34 cellular contexts compared by ENCODE assay signal in genomic region chr11:71324788-71325417, GRCh38.
"Had no signal": no experiment of that assay in that cellular context is flagged by ENCODE, and none has a peak within 500 bp of the region (broad histone marks: within the 10 kb centered on the region; RNA-seq: fewer than 3 reads in every experiment).

No MANE protein-coding gene starts in this region.

- DNase-seq: activated B cell treated with CpG ODN at 0.5 μM for 24 hours; activated CD4-positive, alpha-beta memory T cell treated with anti-CD3 and anti-CD28 coated beads for 36 hours; activated CD4-positive, alpha-beta T cell treated with anti-CD3 and anti-CD28 coated beads for 4 hours; activated CD4-positive, alpha-beta T cell treated with anti-CD3 and anti-CD28 coated beads, Interleukin-2, amount 50 U/mL, for 1 hour; activated CD4-positive, CD25-positive, alpha-beta regulatory T cell treated with anti-CD3 and anti-CD28 coated beads, Interleukin-2, amount 50 U/mL, for 72 hours; activated CD8-positive, alpha-beta memory T cell treated with anti-CD3 and anti-CD28 coated beads, Interleukin-2, amount 50 U/mL, for 4 hours; activated naive CD4-positive, alpha-beta T cell; activated T-cell treated with anti-CD3 and anti-CD28 coated beads for 4 hours; activated T-cell treated with anti-CD3 and anti-CD28 coated beads, Interleukin-2, amount 50 U/mL, for 4 hours; body of pancreas; Kasumi-1; KG1; MG63; NCI-H1048; NCI-H1105 treated with DMSO at 0.1 percent for 48 hours; NCI-H1436; NCI-H1694; NCI-H1930; NCI-H345; NCI-H524 treated with DMSO at 0.1 percent for 48 hours; NCI-H748 treated with DMSO at 0.1 percent for 48 hours; NK-92 treated with Interleukin-12 subunit alpha and Interleukin-12 subunit beta, amount 100 ng/mL, for 24 hours; PC-3; Right ventricle myocardium superior; SW 1271; T-helper 1 cell; T-helper 2 cell; T-helper 9 cell had no signal

- H3K27ac Mint-ChIP-seq: activated B cell treated with CpG ODN at 0.5 μM for 24 hours; activated CD4-positive, alpha-beta memory T cell treated with anti-CD3 and anti-CD28 coated beads for 36 hours; activated naive CD4-positive, alpha-beta T cell treated with anti-CD3 and anti-CD28 coated beads, Interleukin-2, amount 50 U/mL, for 72 hours; activated T-helper 1 cell treated with anti-CD3 and anti-CD28 coated beads, Interleukin-12 subunit alpha, Interleukin-12 subunit beta, Interleukin-2, Interleukin-4 antibody, amounts not matched to agents 30 ng/mL and 10 ng/mL and 1 ng/mL, durations not matched to agents 14 hours and 24 hours and 36 hours had no signal

- H3K27me3 ChIP-seq: adrenal gland, body of pancreas, breast epithelium, MG63 had no signal

- H3K4me3 ChIP-seq: adrenal gland, body of pancreas, breast epithelium, MG63 had no signal

- H3K9me3 Mint-ChIP-seq: activated CD4-positive, alpha-beta memory T cell treated with anti-CD3 and anti-CD28 coated beads for 36 hours; activated naive CD4-positive, alpha-beta T cell treated with anti-CD3 and anti-CD28 coated beads, Interleukin-2, amount 50 U/mL, for 72 hours; activated T-cell treated with anti-CD3 and anti-CD28 coated beads, Interleukin-2, amount 50 U/mL, for 4 hours; activated T-helper 1 cell treated with anti-CD3 and anti-CD28 coated beads, Interleukin-12 subunit alpha, Interleukin-12 subunit beta, Interleukin-2, Interleukin-4 antibody, amounts not matched to agents 30 ng/mL and 10 ng/mL and 1 ng/mL, durations not matched to agents 14 hours and 24 hours and 36 hours had no signal

- H3K4me1 Mint-ChIP-seq: activated B cell treated with CpG ODN at 0.5 μM for 24 hours had no signal

- H3K4me1 ChIP-seq: adrenal gland, breast epithelium had no signal

- ATAC-seq: activated naive CD4-positive, alpha-beta T cell treated with anti-CD3 and anti-CD28 coated beads, Interleukin-2, amount 50 U/mL, for 72 hours; activated T-cell treated with anti-CD3 and anti-CD28 coated beads, Interleukin-2, amount 50 U/mL, for 4 hours; body of pancreas; PC-3 had no signal

- H3K36me3 ChIP-seq: adrenal gland, breast epithelium, MG63 had no signal

- H3K4me3 Mint-ChIP-seq: activated B cell treated with CpG ODN at 0.5 μM for 24 hours; activated CD4-positive, alpha-beta memory T cell treated with anti-CD3 and anti-CD28 coated beads for 36 hours; activated T-cell treated with anti-CD3 and anti-CD28 coated beads, Interleukin-2, amount 50 U/mL, for 4 hours; activated T-helper 1 cell treated with anti-CD3 and anti-CD28 coated beads, Interleukin-12 subunit alpha, Interleukin-12 subunit beta, Interleukin-2, Interleukin-4 antibody, amounts not matched to agents 30 ng/mL and 10 ng/mL and 1 ng/mL, durations not matched to agents 14 hours and 24 hours and 36 hours had no signal

- H3K36me3 Mint-ChIP-seq: activated CD4-positive, alpha-beta memory T cell treated with anti-CD3 and anti-CD28 coated beads for 36 hours; activated naive CD4-positive, alpha-beta T cell treated with anti-CD3 and anti-CD28 coated beads, Interleukin-2, amount 50 U/mL, for 72 hours had no signal

- H3K27ac ChIP-seq: adrenal gland, body of pancreas, RWPE1, VCaP had no signal

- H3K9me3 ChIP-seq: adrenal gland, body of pancreas, breast epithelium, MG63 had no signal
